In the genomic region with DNA sequence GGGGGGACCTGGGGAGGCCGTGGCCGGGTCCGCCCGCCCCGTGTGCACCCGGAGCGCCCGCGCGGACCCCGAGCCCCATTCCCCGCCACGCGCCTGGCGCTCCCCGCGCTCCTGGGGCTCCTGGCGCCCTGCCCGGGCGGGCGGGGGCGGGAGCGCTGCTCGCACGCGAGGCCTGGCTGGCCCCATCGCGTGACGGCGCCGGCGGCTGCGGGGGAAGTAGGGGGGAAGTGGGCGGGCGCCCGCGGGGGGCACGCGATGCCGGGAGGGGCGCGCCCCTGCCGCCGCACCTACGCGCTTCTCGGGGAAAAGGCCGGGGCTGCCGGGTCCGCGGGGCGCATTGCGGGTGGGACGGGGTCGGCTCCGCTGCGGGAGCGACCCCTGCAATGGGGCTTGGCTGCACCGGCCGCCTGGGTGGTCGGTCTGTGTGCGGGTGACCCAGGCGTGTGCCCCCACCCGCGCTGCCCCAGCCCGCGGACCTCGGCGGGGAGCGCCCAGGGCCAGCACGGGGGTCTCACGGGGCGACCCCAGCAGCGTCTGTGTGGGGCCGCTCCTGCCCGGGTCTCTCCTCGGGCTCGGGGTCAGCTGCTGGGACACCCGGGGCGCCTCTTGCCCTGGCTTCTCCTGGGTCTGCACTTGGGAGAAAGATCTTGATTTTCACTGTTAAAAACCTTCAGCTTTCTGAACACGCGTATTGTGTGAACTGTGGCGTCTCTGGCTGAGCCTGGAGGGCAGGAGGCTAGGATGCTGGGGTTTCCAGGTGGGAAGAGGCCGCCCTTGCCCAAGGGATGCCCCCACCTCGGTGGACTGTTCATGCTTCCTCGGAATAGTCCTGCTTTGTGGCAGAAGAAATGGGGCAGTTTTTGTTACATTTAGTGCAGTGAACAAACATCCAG, we compare ENCODE assay signal across 8 cellular contexts. TPM values are rescaled to one million over a fixed set of nuclear protein-coding genes. Genes with fewer than 3 reads are reported as not detected.
A peak's percentile ranks its signal among the peaks of the same experiment; 100 is the strongest.
DNase-seq lines count a peak whose midpoint lies in the region; ATAC-seq and TF ChIP-seq lines count a peak whose summit lies in the region.
"Had no signal": no experiment of that assay in that cellular context is flagged by ENCODE, and none has a peak within 500 bp of the region (broad histone marks: within the 10 kb centered on the region; RNA-seq: fewer than 3 reads in every experiment).

No MANE protein-coding gene starts in this region.

- H3K4me1 ChIP-seq in adipocyte (ENCODE audit: control insufficient read depth, insufficient read depth, low read length): peaks cover 24% of the 10 kb centered on the region

- H3K27me3 ChIP-seq in adipocyte (replicated peaks; ENCODE audit: control insufficient read depth, insufficient read depth, low read length): no peaks in the 10 kb centered on the region

- peak; percentile 46 for TF ChIP-seq POLR2A in GM15510 (IDR thresholded peaks at IDR 0.05; ENCODE audit: borderline replicate concordance, extremely low read depth, insufficient read length)

- DNase-seq in SK-N-MC (ENCODE audit: low read depth, low spot score): no peak
- peak; percentile 89 for DNase-seq in adipocyte (ENCODE audit: low read depth)
- peak; percentile 72 to 74 for DNase-seq in stimulated activated CD4-positive, alpha-beta T cell treated with anti-CD3 and anti-CD28 coated beads, Interleukin-2, amount 100 ng/mL, for 48 hours
- no peak for DNase-seq in occipital lobe (lab: John Stamatoyannopoulos, UW)

- peak; percentile 33 for ATAC-seq in HG03442 (IDR thresholded peaks at IDR 0.05; ENCODE audit: unreplicated experiment)

- H3K27ac ChIP-seq in SK-N-MC: peak overlapping the region; percentile 92
- H3K27ac ChIP-seq: epithelial cell of prostate had no signal

- H3K9me3 ChIP-seq in SK-N-MC (ENCODE audit: low read depth, low read length) (no peaks in the 10 kb centered on the region), adipocyte (ENCODE audit: control insufficient read depth, low read length) (no peaks in the 10 kb centered on the region), iPS-18c (ENCODE audit: control insufficient read depth, insufficient read depth, low read length) (no peaks in the 10 kb centered on the region)

- peak overlapping the region; percentile 66 for H3K9ac ChIP-seq in SK-N-MC (ENCODE audit: insufficient read length)
- H3K9ac ChIP-seq in adipocyte (ENCODE audit: low read length): peak overlapping the region; percentile 80

- H3K4me3 ChIP-seq in SK-N-MC (peak overlapping the region; percentile 72), adipocyte (ENCODE audit: low read length) (peak overlapping the region; percentile 71), iPS-18c (ENCODE audit: insufficient read depth, low read depth, low read length) (peak overlapping the region; percentile 34; the same call in 1 of the 2 replicates)

- H3K36me3 ChIP-seq in SK-N-MC (ENCODE audit: insufficient read depth, low read length) (peaks cover 17% of the 10 kb centered on the region; the same call in 1 of the 2 replicates), adipocyte (ENCODE audit: control insufficient read depth, insufficient read depth, low read length, severe bottlenecking) (no peaks in the 10 kb centered on the region)

RNA-seq across cellular contexts. Expression of a gene that starts 52.4 kb away (rescaled TPM):
- 1.4 TPM for total RNA-seq in occipital lobe

Comparison
In these comparisons a context has a peak if more than half of its experiments do, and no peak if none do; other contexts are left out.
1. DNase-seq: peak in adipocyte (single experiment) and stimulated activated CD4-positive, alpha-beta T cell treated with anti-CD3 and anti-CD28 coated beads, Interleukin-2, amount 100 ng/mL, for 48 hours (2 of 2); none in SK-N-MC (single experiment) and occipital lobe (single experiment).
2. Peak in every context shown above with its lines, with median percentiles within 50 percentile points of each other: H3K4me3 ChIP-seq.